In the genomic region with DNA sequence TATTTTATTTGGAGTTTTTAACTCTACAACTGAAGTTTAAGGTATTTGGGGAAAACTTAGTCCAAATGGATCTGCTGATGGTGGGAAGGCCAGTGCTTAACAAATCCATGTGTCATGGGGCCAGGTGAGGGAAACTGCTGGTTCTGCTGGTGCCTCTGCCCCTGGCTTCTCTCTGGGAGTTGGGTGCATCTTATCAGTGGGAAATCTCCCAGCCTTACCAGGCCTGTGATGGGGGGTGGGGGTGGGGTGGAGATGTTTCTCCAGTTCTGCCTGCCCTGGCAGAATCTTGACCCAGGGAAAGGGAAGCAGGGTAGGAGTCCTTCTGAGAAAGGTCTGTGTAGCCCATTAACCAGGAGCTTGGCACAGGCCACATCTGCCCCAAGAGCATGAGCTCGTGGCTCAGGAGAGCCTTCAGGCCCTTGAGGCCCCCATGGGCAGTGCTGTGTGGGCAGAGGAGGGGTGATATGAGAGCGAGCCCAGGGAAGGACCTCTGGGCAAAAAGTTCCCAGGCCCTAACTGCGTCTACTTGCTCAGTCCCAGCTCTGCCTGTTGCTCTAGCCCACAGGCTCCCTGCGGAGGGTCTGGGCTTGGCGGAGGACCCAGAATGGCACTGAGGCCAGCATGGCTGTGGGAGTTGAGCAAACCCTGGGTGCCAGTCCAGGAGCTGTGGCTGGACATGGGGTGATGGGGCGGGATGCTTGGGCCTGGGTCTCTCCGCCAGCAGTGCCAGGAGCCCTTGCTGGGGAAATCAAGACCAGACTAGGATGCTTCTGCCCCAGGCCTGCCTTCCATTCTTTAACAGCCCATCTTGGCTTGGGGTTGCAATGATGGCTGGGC, we compare ENCODE assay signal across 23 cellular contexts. TPM values are rescaled to one million over a fixed set of nuclear protein-coding genes. Genes with fewer than 3 reads are reported as not detected.
DNase-seq lines count a peak whose midpoint lies in the region; ATAC-seq and TF ChIP-seq lines count a peak whose summit lies in the region.
"Had no signal": no experiment of that assay in that cellular context is flagged by ENCODE, and none has a peak within 500 bp of the region (broad histone marks: within the 10 kb centered on the region; RNA-seq: fewer than 3 reads in every experiment).

No MANE protein-coding gene starts in this region.

- H3K27ac Mint-ChIP-seq in brain, result peak overlapping the region in 4 of 5 experiments; percentile 56 to 82 (median 68)
- H3K27ac Mint-ChIP-seq in stimulated activated effector memory CD8-positive, alpha-beta T cell treated with anti-CD3 and anti-CD28 coated beads, Interleukin-12 subunit alpha, Interleukin-12 subunit beta, amount 100 ng/mL, for 72 hours, result peak overlapping the region; percentile 78
- H3K27ac Mint-ChIP-seq: stimulated activated memory B cell treated with anti-CD40 and anti-IgM and Interleukin-4, amounts not matched to agents 10 μg/mL and 1 μg/mL and 100 μg/mL, for 72 hours had no signal

- no peaks in the 10 kb centered on the region for H3K79me2 ChIP-seq in MM.1S (ENCODE audit: low read length)

- H3K36me3 ChIP-seq in cardiac muscle cell, result no peaks in the 10 kb centered on the region
- peaks cover 0 to 73% (median 31%) of the 10 kb centered on the region in 9 donors for H3K36me3 ChIP-seq in heart left ventricle
- no peaks in the 10 kb centered on the region for H3K36me3 ChIP-seq in MM.1S (replicated peaks; ENCODE audit: insufficient read depth, low read length)
- H3K36me3 ChIP-seq: colonic mucosa had no signal

- H3K9me3 ChIP-seq in cardiac muscle cell (ENCODE audit: low read depth), result no peaks in the 10 kb centered on the region
- no peaks in the 10 kb centered on the region for H3K9me3 ChIP-seq in heart left ventricle
- no peaks in the 10 kb centered on the region for H3K9me3 ChIP-seq in MM.1S (replicated peaks; ENCODE audit: insufficient read depth, low read length)
- H3K9me3 ChIP-seq: colonic mucosa, HAP-1, thoracic aorta had no signal

- no peaks in the 10 kb centered on the region for H3K27me3 Mint-ChIP-seq in brain

- no peak overlapping the region for H2AFZ ChIP-seq in MM.1S (ENCODE audit: low read length)

- no peak overlapping the region for H3K4me3 Mint-ChIP-seq in brain
- H3K4me3 Mint-ChIP-seq in stimulated activated effector memory CD8-positive, alpha-beta T cell treated with anti-CD3 and anti-CD28 coated beads, Interleukin-12 subunit alpha, Interleukin-12 subunit beta, amount 100 ng/mL, for 72 hours, result no peak overlapping the region
- H3K4me3 Mint-ChIP-seq: CD14-positive monocyte; stimulated activated memory B cell treated with anti-CD40 and anti-IgM and Interleukin-4, amounts not matched to agents 10 μg/mL and 1 μg/mL and 100 μg/mL, for 72 hours had no signal

- peaks cover 27% of the 10 kb centered on the region for H3K36me3 Mint-ChIP-seq in brain
- peaks cover 28% of the 10 kb centered on the region for H3K36me3 Mint-ChIP-seq in stimulated activated effector memory CD8-positive, alpha-beta T cell treated with anti-CD3 and anti-CD28 coated beads, Interleukin-12 subunit alpha, Interleukin-12 subunit beta, amount 100 ng/mL, for 72 hours

- no peaks in the 10 kb centered on the region for H3K9me3 Mint-ChIP-seq in brain
- H3K9me3 Mint-ChIP-seq in stimulated activated effector memory CD8-positive, alpha-beta T cell treated with anti-CD3 and anti-CD28 coated beads, Interleukin-12 subunit alpha, Interleukin-12 subunit beta, amount 100 ng/mL, for 72 hours, result no peaks in the 10 kb centered on the region
- H3K9me3 Mint-ChIP-seq: stimulated activated memory B cell treated with anti-CD40 and anti-IgM and Interleukin-4, amounts not matched to agents 10 μg/mL and 1 μg/mL and 100 μg/mL, for 72 hours had no signal

- no peak for TF ChIP-seq CTCF in cardiac muscle cell (IDR thresholded peaks at IDR 0.05; ENCODE audit: low read depth, low read length)
- TF ChIP-seq CTCF in heart left ventricle (IDR thresholded peaks at IDR 0.05), result no peak
- no peak for TF ChIP-seq CTCF in brain (conservative IDR thresholded peaks at IDR 0.05)
- no peak for TF ChIP-seq CTCF in MM.1S (IDR thresholded peaks at IDR 0.05; ENCODE audit: low read length)

- no peak overlapping the region for H3K4me2 ChIP-seq in MM.1S (ENCODE audit: low read depth, low read length)

- no peaks in the 10 kb centered on the region for H3K9me2 ChIP-seq in MM.1S (replicated peaks; ENCODE audit: insufficient read depth, low read length)

- H3F3A ChIP-seq in MM.1S (ENCODE audit: insufficient read depth, low read length), result no peaks in the 10 kb centered on the region

- H3K4me1 ChIP-seq in cardiac muscle cell (ENCODE audit: low read depth), result peaks cover 3% of the 10 kb centered on the region
- H3K4me1 ChIP-seq in heart left ventricle, result peaks cover 0 to 77% (median 44%) of the 10 kb centered on the region in 12 donors
- no peaks in the 10 kb centered on the region for H3K4me1 ChIP-seq in MM.1S (ENCODE audit: low read length)
- H3K4me1 ChIP-seq: colonic mucosa, HAP-1 had no signal

- no peak for DNase-seq in cardiac muscle cell (ENCODE audit: low read depth in 1 of 2, low spot score in 1 of 2)
- DNase-seq in heart left ventricle, result no peak
- no peak for DNase-seq in stimulated activated effector memory CD8-positive, alpha-beta T cell treated with anti-CD3 and anti-CD28 coated beads, Interleukin-12 subunit alpha, Interleukin-12 subunit beta, amount 100 ng/mL, for 72 hours (ENCODE audit: low spot score in 2 of 2)
- DNase-seq in MM.1S, result no peak
- DNase-seq in kidney tubule cell (ENCODE audit: low spot score), result no peak
- DNase-seq: colonic mucosa, Kasumi-1, mammary epithelial cell, NCI-H187, NCI-H2171 treated with DMSO at 0.1 percent for 48 hours, nucleus accumbens, SHP77 treated with DMSO at 0.1 percent for 48 hours, small intestine had no signal

- no peaks in the 10 kb centered on the region for H3K27me3 ChIP-seq in cardiac muscle cell
- H3K27me3 ChIP-seq in heart left ventricle, result no peaks in the 10 kb centered on the region
- H3K27me3 ChIP-seq in layer of hippocampus (ENCODE audit: control insufficient read depth, insufficient read depth, low read length), result no peaks in the 10 kb centered on the region
- H3K27me3 ChIP-seq in MM.1S (replicated peaks; ENCODE audit: insufficient read depth, low read length), result no peaks in the 10 kb centered on the region
- H3K27me3 ChIP-seq: colonic mucosa had no signal

- H3K4me1 Mint-ChIP-seq in brain, result peaks cover 11% of the 10 kb centered on the region
- peaks cover 35% of the 10 kb centered on the region for H3K4me1 Mint-ChIP-seq in stimulated activated effector memory CD8-positive, alpha-beta T cell treated with anti-CD3 and anti-CD28 coated beads, Interleukin-12 subunit alpha, Interleukin-12 subunit beta, amount 100 ng/mL, for 72 hours
- H3K4me1 Mint-ChIP-seq: stimulated activated memory B cell treated with anti-CD40 and anti-IgM and Interleukin-4, amounts not matched to agents 10 μg/mL and 1 μg/mL and 100 μg/mL, for 72 hours had no signal

- intact Hi-C loops in heart left ventricle (cut with DNase I), result no loop called here

- WGBS in heart left ventricle, 4 donors, result 88 to 100% (median 93%) methylated on average over 3 to 7 of the region's 7 CpGs

- no peak for ATAC-seq in heart left ventricle
- ATAC-seq in stimulated activated effector memory CD8-positive, alpha-beta T cell treated with anti-CD3 and anti-CD28 coated beads, Interleukin-12 subunit alpha, Interleukin-12 subunit beta, amount 100 ng/mL, for 72 hours, result no peak
- ATAC-seq in HG02885 (IDR thresholded peaks at IDR 0.05; ENCODE audit: poor library complexity, unreplicated experiment), result no peak
- ATAC-seq: activated CD4-positive, CD25-positive, alpha-beta regulatory T cell treated with anti-CD3 and anti-CD28 coated beads, Interleukin-2, amount 50 U/mL, for 24 hours; stimulated activated memory B cell treated with anti-CD40 and anti-IgM and Interleukin-4, amounts not matched to agents 10 μg/mL and 1 μg/mL and 100 μg/mL, for 72 hours had no signal

- peak overlapping the region; percentile 25 for H3K27ac ChIP-seq in cardiac muscle cell
- H3K27ac ChIP-seq in heart left ventricle, result peak overlapping the region in 2 of 12 donors; percentile 79
- H3K27ac ChIP-seq in layer of hippocampus (ENCODE audit: low read depth, low read length), result peak overlapping the region; percentile 76
- H3K27ac ChIP-seq in MM.1S (ENCODE audit: low read length), result no peak overlapping the region
- H3K27ac ChIP-seq: colonic mucosa, thoracic aorta had no signal

- H3K4me3 ChIP-seq in cardiac muscle cell (no peak overlapping the region), heart left ventricle (no peak overlapping the region), MM.1S (ENCODE audit: low read length) (no peak overlapping the region)
- H3K4me3 ChIP-seq: colonic mucosa, HAP-1, thoracic aorta had no signal

- no peaks in the 10 kb centered on the region for H4K20me1 ChIP-seq in MM.1S (ENCODE audit: insufficient read depth, low read length)

- TF ChIP-seq POLR2A in heart left ventricle (IDR thresholded peaks at IDR 0.05), result no peak

- no peak overlapping the region for H3K9ac ChIP-seq in MM.1S (ENCODE audit: low read length)

RNA-seq across cellular contexts. Expression of a gene that starts 18.2 kb away (rescaled TPM):
- total RNA-seq in cardiac muscle cell (27.7 and 41.0 TPM in 2 replicates), heart left ventricle (10 to 100 TPM in 6 of 9 donors, 1 to 10 TPM in 3; 7.8 to 30.8 (median 11.1) TPM)
- polyA plus RNA-seq in cardiac muscle cell (22.1 and 31.8 TPM in 2 replicates), heart left ventricle (10 to 100 TPM in 1 of 2 donors, 1 to 10 TPM in 1; 9.9 to 25.2 TPM), brain (ENCODE audit: insufficient read depth, low read depth, low replicate concordance) (42.7 TPM)

RNA-seq across cellular contexts. Expression of a gene that starts 33.2 kb away (rescaled TPM):
- total RNA-seq in cardiac muscle cell (26.8 and 39.4 TPM in 2 replicates), heart left ventricle (10 to 100 TPM in 8 of 9 donors, 1 to 10 TPM in 1; 9.3 to 16.3 (median 13.8) TPM)
- polyA plus RNA-seq in cardiac muscle cell (29.4 and 35.8 TPM in 2 replicates), heart left ventricle (10 to 100 TPM in 1 of 2 donors, 1 to 10 TPM in 1; 9.5 to 10.7 TPM), brain (ENCODE audit: insufficient read depth, low read depth, low replicate concordance) (19.3 TPM)

RNA-seq across cellular contexts. Expression of a gene that starts 46.8 kb away (rescaled TPM):
- not detected in 2 replicates for total RNA-seq in cardiac muscle cell
- polyA plus RNA-seq in cardiac muscle cell, result not detected in 2 replicates
- not detected for total RNA-seq in heart left ventricle
- not detected for polyA plus RNA-seq in heart left ventricle
- polyA plus RNA-seq in brain (ENCODE audit: insufficient read depth, low read depth, low replicate concordance), result not detected
- total RNA-seq: colonic mucosa, fibroblast of lung, mammary epithelial cell, thoracic aorta had no signal
- polyA plus RNA-seq: fibroblast of lung, keratinocyte, mammary epithelial cell, small intestine had no signal
